1 cellular context compared by ENCODE assay signal in genomic region chr16:2135703-2136490, GRCh38.
A peak's percentile ranks its signal among the peaks of the same experiment; 100 is the strongest.
TF ChIP-seq lines count a peak whose summit lies in the region.
"Not testable (repeated sequence)": the region's sequence is repeated elsewhere in the genome, so short reads cannot be mapped to it uniquely, and the experiment has no call there.

PKD1 (minus strand) TSS chr16:2135898; CDS start chr16:2135689, 209 bp downstream.

TF ChIP-seq in K562, 482 proteins besides CTCF, POLR2A, EP300 and RAD21 (continued from another document):
- TF ChIP-seq E2F1 (CRISPR knock-in tag; IDR thresholded peaks at IDR 0.05) (0 out of 2 replicates have a peak, but pooled peaks have one; percentile 42), HDAC2 (IDR thresholded peaks at IDR 0.05) (peak; percentile 45; the same call in 1 of the 2 replicates), HNRNPLL (IDR thresholded peaks at IDR 0.05; ENCODE audit: low read depth, low read length, poor library complexity, severe bottlenecking) (peak; percentile 50), TFAP4 (CRISPR knock-in tag; IDR thresholded peaks at IDR 0.05; ENCODE audit: borderline replicate concordance) (peak; percentile 73; the same call in 1 of the 2 replicates), SMARCA4 (IDR thresholded peaks at IDR 0.05) (0 out of 2 replicates have a peak, but pooled peaks have one; percentile 12), HNRNPL (IDR thresholded peaks at IDR 0.05; ENCODE audit: low read depth, low read length) (0 out of 2 replicates have a peak, but pooled peaks have one; percentile 21), MNT (conservative IDR thresholded peaks at IDR 0.05) (peak; percentile 32 to 77; a peak in 2 of 4 replicates), MYNN (IDR thresholded peaks at IDR 0.05) (0 out of 2 replicates have a peak, but pooled peaks have one; percentile 23), L3MBTL2 (IDR thresholded peaks at IDR 0.05) (peak; percentile 61), VEZF1 (CRISPR knock-in tag; IDR thresholded peaks at IDR 0.05) (peak; percentile 76), PHF8 (IDR thresholded peaks at IDR 0.05; ENCODE audit: borderline replicate concordance, low read length) (peak; percentile 38; the same call in 1 of the 2 replicates), NRF1 (conservative IDR thresholded peaks at IDR 0.05 in 1 of 2, IDR thresholded peaks at IDR 0.05 in 1 of 2) (peak; percentile 91 to 92), FOXK2 (conservative IDR thresholded peaks at IDR 0.05 in 1 of 2, IDR thresholded peaks at IDR 0.05 in 1 of 2; ENCODE audit: low read depth in 2 of 2) (0 out of 4 replicates have a peak, but pooled peaks of 1 of the 2 experiments have one; percentile 14), SUPT5H (IDR thresholded peaks at IDR 0.05) (peak; percentile 74), MAX (CRISPR knock-in tag; IDR thresholded peaks at IDR 0.05) (peak; percentile 67), SOX6 (IDR thresholded peaks at IDR 0.05) (peak; percentile 49; the same call in 1 of the 2 replicates), MYC (IDR thresholded peaks at IDR 0.05; ENCODE audit: low read depth, low read length) (peak; percentile 50; the same call in 1 of the 2 replicates), HMGN3 (IDR thresholded peaks at IDR 0.05; ENCODE audit: borderline replicate concordance, extremely low read depth, insufficient read length, low read depth, low read length) (peak; percentile 34), POLR2G (IDR thresholded peaks at IDR 0.05; ENCODE audit: low read depth, low read length) (peak; percentile 78), PKNOX1 (IDR thresholded peaks at IDR 0.05) (0 out of 2 replicates have a peak, but pooled peaks have one; percentile 34), ATF7 (IDR thresholded peaks at IDR 0.05) (peak; percentile 40; the same call in 1 of the 2 replicates), PHF20 (IDR thresholded peaks at IDR 0.05; ENCODE audit: partially characterized antibody) (peak; percentile 37), ZNF639 (CRISPR knock-in tag; conservative IDR thresholded peaks at IDR 0.05 in 1 of 2, IDR thresholded peaks at IDR 0.05 in 1 of 2) (peak in 1 of 2 experiments; percentile 64; a peak in 2 of 4 replicates), RBFOX2 (IDR thresholded peaks at IDR 0.05; ENCODE audit: low read depth, low read length) (peak; percentile 71), SRF (CRISPR knock-in tag; IDR thresholded peaks at IDR 0.05) (peak in 1 of 2 experiments; percentile 34; a peak in 1 of 4 replicates), KLF1 (tag; IDR thresholded peaks at IDR 0.05) (peak; percentile 23; the same call in 1 of the 2 replicates), NFIC (IDR thresholded peaks at IDR 0.05) (peak; percentile 72), ESRRA (IDR thresholded peaks at IDR 0.05; ENCODE audit: borderline replicate concordance, low read depth) (peak; percentile 41; the same call in 1 of the 2 replicates), ZBTB2 (IDR thresholded peaks at IDR 0.05) (peak; percentile 55; the same call in 1 of the 2 replicates), HDAC1 (IDR thresholded peaks at IDR 0.05) (peak in 1 of 2 experiments; percentile 49; a peak in 2 of 4 replicates), CCNT2 (IDR thresholded peaks at IDR 0.05; ENCODE audit: borderline replicate concordance, extremely low read depth, insufficient read length, low read depth, low read length) (peak; percentile 57), CTBP1 (IDR thresholded peaks at IDR 0.05; ENCODE audit: borderline replicate concordance) (peak; percentile 93)
- TF ChIP-seq MYNN (CRISPR knock-in tag; IDR thresholded peaks at IDR 0.05); MYC (CRISPR knock-in tag; IDR thresholded peaks at IDR 0.05; ENCODE audit: borderline replicate concordance, low read depth): not testable (repeated sequence)
